In the genomic region with DNA sequence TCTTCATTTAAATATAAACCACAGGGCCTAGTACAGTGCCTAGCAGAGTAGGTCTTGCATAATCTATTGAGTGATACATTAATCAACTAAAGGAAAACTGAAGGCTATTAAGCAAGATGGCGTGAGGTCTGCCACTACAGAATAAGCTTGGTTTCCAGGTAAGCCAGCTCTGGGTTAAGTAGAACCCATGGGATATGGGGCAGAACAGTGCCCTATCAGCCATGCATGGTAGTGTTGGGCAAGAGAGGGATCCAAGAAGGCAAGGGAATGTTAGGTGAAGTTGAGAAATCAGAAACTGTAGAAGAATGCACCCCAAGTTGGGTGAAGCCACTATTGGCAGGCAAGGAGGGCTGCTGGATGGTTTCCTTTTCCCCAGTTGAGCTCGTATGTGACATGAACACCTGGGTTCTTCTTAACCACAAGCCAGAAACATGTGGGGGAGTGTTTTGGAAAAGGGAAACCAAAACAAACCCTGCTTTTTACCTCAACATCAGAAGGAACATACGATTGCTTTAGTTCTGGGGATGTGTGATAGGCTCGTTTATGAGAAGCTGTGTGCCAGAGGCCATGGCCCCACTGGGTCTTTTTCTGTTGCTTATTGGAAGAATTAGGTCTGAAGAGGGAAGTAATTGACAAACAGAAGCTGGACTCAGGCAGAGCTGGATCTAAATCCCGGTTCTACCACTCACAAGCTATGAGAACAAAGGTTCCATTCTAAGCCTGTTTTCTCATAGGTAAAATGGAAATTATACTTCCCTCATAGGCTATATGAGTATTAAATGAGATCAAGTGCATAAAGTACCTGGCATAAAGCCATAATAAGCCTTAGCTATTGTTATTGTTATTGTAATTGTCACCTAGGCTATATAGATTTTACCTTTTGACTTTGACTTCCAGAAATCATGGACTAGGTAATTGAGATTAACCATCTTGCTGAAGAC, we compare ENCODE assay signal across 9 cellular contexts. TPM values are rescaled to one million over a fixed set of nuclear protein-coding genes. Genes with fewer than 3 reads are reported as not detected.
DNase-seq lines count a peak whose midpoint lies in the region; ATAC-seq and TF ChIP-seq lines count a peak whose summit lies in the region.
"Had no signal": no experiment of that assay in that cellular context is flagged by ENCODE, and none has a peak within 500 bp of the region (broad histone marks: within the 10 kb centered on the region; RNA-seq: fewer than 3 reads in every experiment).

No MANE protein-coding gene starts in this region.

- no peak for TF ChIP-seq CTCF in type B pancreatic cell (conservative IDR thresholded peaks at IDR 0.05)

- peak; percentile 56 to 69 for ATAC-seq in stimulated activated naive B cell treated with anti-CD40 and anti-IgM and Interleukin-4, amounts not matched to agents 10 μg/mL and 1 μg/mL and 100 μg/mL, for 72 hours (replicated peaks)

- DNase-seq in activated CD4-positive, alpha-beta T cell treated with anti-CD3 and anti-CD28 coated beads for 4 hours, result peak; percentile 7 to 15
- DNase-seq in activated CD4-positive, alpha-beta T cell treated with anti-CD3 and anti-CD28 coated beads, Interleukin-2, amount 50 U/mL, for 48 hours, result no peak
- DNase-seq in MV-4-11 (lab: John Stamatoyannopoulos, UW), result peak; percentile 44
- DNase-seq in effector CD4-positive, alpha-beta T cell, result peak; percentile 3
- DNase-seq in stimulated activated naive B cell treated with anti-CD40 and anti-IgM and Interleukin-4, amounts not matched to agents 10 μg/mL and 1 μg/mL and 100 μg/mL, for 72 hours, result no peak
- DNase-seq in NCI-H2196 treated with DMSO at 0.1 percent for 48 hours (lab: John Stamatoyannopoulos, UW; ENCODE audit: unreplicated experiment), result no peak
- DNase-seq in HT-29 (ENCODE audit: low spot score), result no peak
- no peak for DNase-seq in type B pancreatic cell (ENCODE audit: extremely low spot score, unreplicated experiment)
- DNase-seq: NCI-H446 had no signal

- peaks cover 29 to 45% of the 10 kb centered on the region in 2 donors for H3K4me1 Mint-ChIP-seq in stimulated activated naive B cell treated with anti-CD40 and anti-IgM and Interleukin-4, amounts not matched to agents 10 μg/mL and 1 μg/mL and 100 μg/mL, for 72 hours
- H3K4me1 Mint-ChIP-seq in type B pancreatic cell (ENCODE audit: unreplicated experiment), result peaks cover 63% of the 10 kb centered on the region

- H3K9me3 Mint-ChIP-seq in stimulated activated naive B cell treated with anti-CD40 and anti-IgM and Interleukin-4, amounts not matched to agents 10 μg/mL and 1 μg/mL and 100 μg/mL, for 72 hours, result no peaks in the 10 kb centered on the region
- H3K9me3 Mint-ChIP-seq in type B pancreatic cell, result peaks cover 3% of the 10 kb centered on the region

- H3K27ac Mint-ChIP-seq in stimulated activated naive B cell treated with anti-CD40 and anti-IgM and Interleukin-4, amounts not matched to agents 10 μg/mL and 1 μg/mL and 100 μg/mL, for 72 hours, result peak overlapping the region; percentile 51
- H3K27ac Mint-ChIP-seq in type B pancreatic cell, result no peak overlapping the region

- H3K27me3 Mint-ChIP-seq in stimulated activated naive B cell treated with anti-CD40 and anti-IgM and Interleukin-4, amounts not matched to agents 10 μg/mL and 1 μg/mL and 100 μg/mL, for 72 hours, result no peaks in the 10 kb centered on the region
- H3K27me3 Mint-ChIP-seq in type B pancreatic cell, result no peaks in the 10 kb centered on the region

- H3K36me3 Mint-ChIP-seq in stimulated activated naive B cell treated with anti-CD40 and anti-IgM and Interleukin-4, amounts not matched to agents 10 μg/mL and 1 μg/mL and 100 μg/mL, for 72 hours, result peaks cover 36 to 62% of the 10 kb centered on the region in 2 donors
- H3K36me3 Mint-ChIP-seq in type B pancreatic cell, result peaks cover 46% of the 10 kb centered on the region

- H3K4me3 Mint-ChIP-seq in stimulated activated naive B cell treated with anti-CD40 and anti-IgM and Interleukin-4, amounts not matched to agents 10 μg/mL and 1 μg/mL and 100 μg/mL, for 72 hours, result peak overlapping the region in 1 of 2 donors; percentile 3
- no peak overlapping the region for H3K4me3 Mint-ChIP-seq in type B pancreatic cell

RNA-seq across cellular contexts. Expression of a gene that starts 33.5 kb away (rescaled TPM):
- 35.4 and 36.4 TPM in 2 replicates for total RNA-seq in HT-29 (2014; rRNA removed; shearing (Covaris generic))
- total RNA-seq in type B pancreatic cell (ENCODE audit: low replicate concordance), result 21.3 and 29.0 TPM in 2 replicates

Comparison
In these comparisons a context has a peak if more than half of its experiments do, and no peak if none do; other contexts are left out.
1. DNase-seq: peak in activated CD4-positive, alpha-beta T cell treated with anti-CD3 and anti-CD28 coated beads for 4 hours (2 of 2), MV-4-11 (single experiment) and effector CD4-positive, alpha-beta T cell (single experiment); none in activated CD4-positive, alpha-beta T cell treated with anti-CD3 and anti-CD28 coated beads, Interleukin-2, amount 50 U/mL, for 48 hours (0 of 2), stimulated activated naive B cell treated with anti-CD40 and anti-IgM and Interleukin-4, amounts not matched to agents 10 μg/mL and 1 μg/mL and 100 μg/mL, for 72 hours (single experiment), NCI-H2196 treated with DMSO at 0.1 percent for 48 hours (single experiment), HT-29 (single experiment) and type B pancreatic cell (single experiment).